In the genomic region with DNA sequence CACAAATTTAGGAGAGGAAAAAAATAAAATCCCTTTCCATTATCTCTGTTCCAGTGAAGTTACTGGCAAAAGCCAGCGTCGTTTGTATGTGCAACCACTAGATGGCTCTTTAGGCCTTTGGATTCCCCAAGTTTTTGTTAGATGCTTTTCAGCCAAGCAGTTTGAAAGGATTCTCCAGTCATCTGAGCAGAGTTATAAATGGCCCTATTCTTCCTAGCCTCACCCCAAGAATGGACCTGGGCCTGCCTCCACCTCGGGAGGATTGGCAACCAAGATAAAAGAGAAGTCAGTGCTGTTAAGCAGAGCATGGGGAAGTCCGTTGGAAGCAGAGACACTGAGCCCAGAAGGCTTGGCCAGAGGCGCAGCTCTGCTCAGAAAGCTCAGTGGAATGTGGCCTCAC, we compare ENCODE assay signal across 8 cellular contexts. TPM values are rescaled to one million over a fixed set of nuclear protein-coding genes. Genes with fewer than 3 reads are reported as not detected.
DNase-seq lines count a peak whose midpoint lies in the region; ATAC-seq, FAIRE-seq and TF ChIP-seq lines count a peak whose summit lies in the region.

No MANE protein-coding gene starts in this region.

- CTCF ChIA-PET in activated naive CD4-positive, alpha-beta T cell treated with anti-CD3 and anti-CD28 coated beads for 36 hours (lab: Charles Lee): interaction anchor here (0.7 to 4.9 kb wide), 19 partner anchors 9 to 1098 kb away, joined by 3 to 29 read pairs (median 4); no protein-coding TSS in a partner anchor
- CTCF ChIA-PET in GM12878 (lab: Yijun Ruan, JAX): interaction anchor here (0.7 to 4.6 kb wide), 19 partner anchors 10 to 1102 kb away, joined by 3 to 18 read pairs (median 6); no protein-coding TSS in a partner anchor
- CTCF ChIA-PET in activated CD4-positive, alpha-beta memory T cell treated with anti-CD3 and anti-CD28 coated beads, Interleukin-2, amount 10 ng/mL, durations not matched to agents 7 days and 5 days (lab: Charles Lee): interaction anchor here (1.2 to 1.5 kb wide), 4 partner anchors 9 to 57 kb away, joined by 3 to 6 read pairs (median 4); a partner anchor contains a TSS

- SMC1A ChIA-PET in GM12878 (lab: Charles Lee; ENCODE audit: uncharacterized antibody, unreplicated experiment): interaction anchor here (0.6 to 1.5 kb wide), 4 partner anchors 57 to 1081 kb away, joined by 3 to 4 read pairs (median 3); no protein-coding TSS in a partner anchor

- TF ChIP-seq RAD21 in GM12878 (IDR thresholded peaks at IDR 0.05; ENCODE audit: insufficient read depth, low read depth, low read length): peak; percentile 76

- in situ Hi-C loops in GM12878 (cut with MboI): no loop called here

- no peak overlapping the region for H3K27ac Mint-ChIP-seq in activated naive CD4-positive, alpha-beta T cell treated with anti-CD3 and anti-CD28 coated beads for 36 hours
- H3K27ac Mint-ChIP-seq in activated CD4-positive, alpha-beta memory T cell treated with anti-CD3 and anti-CD28 coated beads, Interleukin-2, amount 10 ng/mL, durations not matched to agents 7 days and 5 days: no peak overlapping the region

- no peak for TF ChIP-seq POLR2A in GM12878 (IDR thresholded peaks at IDR 0.05; ENCODE audit: low read depth, low read length)

- H4K20me1 ChIP-seq in GM12878 (ENCODE audit: control insufficient read depth, insufficient read depth): no peaks in the 10 kb centered on the region

- H3K4me1 Mint-ChIP-seq in activated naive CD4-positive, alpha-beta T cell treated with anti-CD3 and anti-CD28 coated beads for 36 hours (ENCODE audit: low read depth): peaks cover 4% of the 10 kb centered on the region
- no peaks in the 10 kb centered on the region for H3K4me1 Mint-ChIP-seq in activated CD4-positive, alpha-beta memory T cell treated with anti-CD3 and anti-CD28 coated beads, Interleukin-2, amount 10 ng/mL, durations not matched to agents 7 days and 5 days

- no peak overlapping the region for H3K4me3 ChIP-seq in GM12878

- H3K9me3 Mint-ChIP-seq in activated naive CD4-positive, alpha-beta T cell treated with anti-CD3 and anti-CD28 coated beads for 36 hours: no peaks in the 10 kb centered on the region
- no peaks in the 10 kb centered on the region for H3K9me3 Mint-ChIP-seq in activated CD4-positive, alpha-beta memory T cell treated with anti-CD3 and anti-CD28 coated beads, Interleukin-2, amount 10 ng/mL, durations not matched to agents 7 days and 5 days

- no peak for TF ChIP-seq EP300 in GM12878 (IDR thresholded peaks at IDR 0.05; ENCODE audit: borderline replicate concordance in 1 of 2, control insufficient read depth in 1 of 2, low read depth in 2 of 2, low read length in 2 of 2)

- no peaks in the 10 kb centered on the region for H3K79me2 ChIP-seq in GM12878 (ENCODE audit: control insufficient read depth, insufficient read depth, low read length)

- H3K9me3 ChIP-seq in GM12878 (replicated peaks; ENCODE audit: control insufficient read depth, insufficient read depth, low read length): no peaks in the 10 kb centered on the region

- peak; percentile 72 to 75 (median 73) for TF ChIP-seq CTCF in GM12878 (IDR thresholded peaks at IDR 0.05 in 2 of 3, conservative IDR thresholded peaks at IDR 0.05 in 1 of 3; ENCODE audit: control insufficient read depth in 2 of 3, extremely low read depth in 1 of 3, insufficient read depth in 1 of 3, low read depth in 3 of 3, low read length in 3 of 3)

- H3K36me3 Mint-ChIP-seq in activated naive CD4-positive, alpha-beta T cell treated with anti-CD3 and anti-CD28 coated beads for 36 hours (ENCODE audit: low read depth): no peaks in the 10 kb centered on the region
- H3K36me3 Mint-ChIP-seq in activated CD4-positive, alpha-beta memory T cell treated with anti-CD3 and anti-CD28 coated beads, Interleukin-2, amount 10 ng/mL, durations not matched to agents 7 days and 5 days (ENCODE audit: low read depth): no peaks in the 10 kb centered on the region

- H3K4me2 ChIP-seq in GM12878 (ENCODE audit: control insufficient read depth, insufficient read depth): no peak overlapping the region

- no peak overlapping the region for H2AFZ ChIP-seq in GM12878 (ENCODE audit: control insufficient read depth, low read depth, low read length)

- no peaks in the 10 kb centered on the region for H3K4me1 ChIP-seq in GM12878 (ENCODE audit: control insufficient read depth, insufficient read depth, low read length)

- intact Hi-C loops in activated naive CD4-positive, alpha-beta T cell treated with anti-CD3 and anti-CD28 coated beads for 36 hours (cut with micrococcal nuclease): loop anchor here (1.0 to 5.0 kb wide), 6 partner anchors 146 to 1102 kb away; a partner anchor contains a TSS
- intact Hi-C loops in GM12878 (cut with micrococcal nuclease; ENCODE audit: unreplicated experiment): loop anchor here (1.0 to 5.0 kb wide), 2 partner anchors 146 to 1104 kb away; no protein-coding TSS in a partner anchor

- peak; percentile 87 for FAIRE-seq in GM12878 (lab: Jason Lieb, UNC)

- BruUV-seq in GM12878 (replicated peaks; lab: Mats Ljungman, UMichigan): no TSS peak

- H3K9ac ChIP-seq in GM12878 (ENCODE audit: control insufficient read depth, insufficient read depth, low read length): no peak overlapping the region

- RAD21 ChIA-PET in GM12878 (lab: Charles Lee; ENCODE audit: unreplicated experiment): interaction anchor here (1.2 to 1.7 kb wide), 2 partner anchors 34 to 149 kb away, joined by 4 read pairs; no protein-coding TSS in a partner anchor

- ATAC-seq in HG02678 (IDR thresholded peaks at IDR 0.05; ENCODE audit: unreplicated experiment) (peak; percentile 59), GM12878 (peak; percentile 75)
- ATAC-seq in stimulated activated naive CD8-positive, alpha-beta T cell treated with anti-CD3 and anti-CD28 coated beads, Interleukin-15, Interleukin-2, amounts not matched to agents 100 U/mL and 50 U/mL, for 24 hours: peak; percentile 40

- no peaks in the 10 kb centered on the region for H3K27me3 ChIP-seq in GM12878 (replicated peaks in 1 of 2; ENCODE audit: control insufficient read depth in 2 of 2, insufficient read depth in 2 of 2, low read length in 1 of 2)

- no peaks in the 10 kb centered on the region for H3K36me3 ChIP-seq in GM12878 (ENCODE audit: control insufficient read depth in 2 of 2, insufficient read depth in 2 of 2, low read length in 1 of 2)

- H3K4me3 Mint-ChIP-seq in activated naive CD4-positive, alpha-beta T cell treated with anti-CD3 and anti-CD28 coated beads for 36 hours: no peak overlapping the region
- H3K4me3 Mint-ChIP-seq in activated CD4-positive, alpha-beta memory T cell treated with anti-CD3 and anti-CD28 coated beads, Interleukin-2, amount 10 ng/mL, durations not matched to agents 7 days and 5 days: no peak overlapping the region

- no peak overlapping the region for H3K27ac ChIP-seq in GM12878 (ENCODE audit: control insufficient read depth, insufficient read depth)

- POLR2A ChIA-PET in GM12878 (lab: Charles Lee): no interaction called here
- POLR2A ChIA-PET in activated CD4-positive, alpha-beta memory T cell treated with anti-CD3 and anti-CD28 coated beads, Interleukin-2, amount 10 ng/mL, durations not matched to agents 7 days and 5 days (lab: Charles Lee): interaction anchor here (0.6 kb wide), 1 partner anchor 23 kb away, joined by 4 read pairs; no protein-coding TSS in a partner anchor

- DNase-seq in activated naive CD4-positive, alpha-beta T cell treated with anti-CD3 and anti-CD28 coated beads for 36 hours: peak; percentile 44
- no peak for DNase-seq in activated naive CD4-positive, alpha-beta T cell (lab: John Stamatoyannopoulos, UW)
- DNase-seq in NCI-H526 (lab: John Stamatoyannopoulos, UW): peak; percentile 14 to 79
- no peak for DNase-seq in GM12878 (ENCODE audit: low read depth, low spot score)
- DNase-seq in iPS-NIHi7 (ENCODE audit: extremely low spot score): peak; percentile 69
- peak; percentile 9 for DNase-seq in stimulated activated naive CD8-positive, alpha-beta T cell treated with anti-CD3 and anti-CD28 coated beads, Interleukin-15, Interleukin-2, amounts not matched to agents 100 U/mL and 50 U/mL, for 24 hours
- DNase-seq in activated CD4-positive, alpha-beta memory T cell treated with anti-CD3 and anti-CD28 coated beads, Interleukin-2, amount 10 ng/mL, durations not matched to agents 7 days and 5 days: no peak

- H3K27me3 Mint-ChIP-seq in activated naive CD4-positive, alpha-beta T cell treated with anti-CD3 and anti-CD28 coated beads for 36 hours (ENCODE audit: low read depth): no peaks in the 10 kb centered on the region
- H3K27me3 Mint-ChIP-seq in activated CD4-positive, alpha-beta memory T cell treated with anti-CD3 and anti-CD28 coated beads, Interleukin-2, amount 10 ng/mL, durations not matched to agents 7 days and 5 days: peaks cover under 1% of the 10 kb centered on the region

- 33% methylated on average over 5 of the region's 5 CpGs for WGBS in GM12878 (ENCODE audit: insufficient coverage, insufficient replicate concordance, low lambda C conversion rate, missing lambda C conversion rate)

TF ChIP-seq in GM12878, 131 proteins besides CTCF, POLR2A, EP300 and RAD21:
- TF ChIP-seq YBX1 (IDR thresholded peaks at IDR 0.05): no peak
- TF ChIP-seq ZNF207 (IDR thresholded peaks at IDR 0.05; ENCODE audit: borderline replicate concordance): 0 out of 2 replicates have a peak, but pooled peaks have one; percentile 31
- peak; percentile 57; the same call in 1 of the 2 replicates for TF ChIP-seq SMC3 (IDR thresholded peaks at IDR 0.05; ENCODE audit: borderline replicate concordance, low read length)

RNA-seq across cellular contexts. Expression of a gene that starts 15.4 kb away (rescaled TPM):
- total RNA-seq in activated naive CD4-positive, alpha-beta T cell treated with anti-CD3 and anti-CD28 coated beads for 36 hours: not detected
- not detected in 2 replicates for total RNA-seq in GM12878 (2013; cell fraction: nucleolus; rRNA removed)
- not detected in 2 replicates for total RNA-seq in GM12878 (2014; rRNA removed)
- total RNA-seq in GM12878 (2014; rRNA removed; fragmentation: Illumina TruSeq; extraction: Trizol): not detected in 2 replicates
- not detected in 2 replicates for total RNA-seq in GM12878 (2021)
- not detected for polyA plus RNA-seq in GM12878 (2011; ENCODE audit: low read depth)
- not detected in 2 replicates for polyA plus RNA-seq in GM12878 (2011; rRNA removed)
- not detected in 2 replicates for polyA plus RNA-seq in GM12878 (2011; cell fraction: cytosol; rRNA removed)
- polyA plus RNA-seq in GM12878 (2011; cell fraction: nucleus; rRNA removed): not detected in 2 replicates
- not detected in 2 replicates for polyA plus RNA-seq in GM12878 (2012)
- not detected in 2 replicates for polyA plus RNA-seq in GM12878 (2014; fragmentation: Illumina TruSeq; extraction: Trizol)
- polyA plus RNA-seq in GM12878 (2014; fragmentation: Nextera tagmentation; extraction: Ambion mirVana): not detected
- polyA plus RNA-seq in GM12878 (2014; rRNA removed): not detected in 2 replicates
- polyA plus RNA-seq in GM12878 (2016; fragmentation: Nextera tagmentation; extraction: Ambion mirVana): not detected
- polyA minus RNA-seq in GM12878 (2011; rRNA and poly(A)+ RNA removed): not detected in 2 replicates
- not detected in 2 replicates for polyA minus RNA-seq in GM12878 (2011; cell fraction: cytosol; rRNA and poly(A)+ RNA removed)
- polyA minus RNA-seq in GM12878 (2011; cell fraction: nucleus; rRNA and poly(A)+ RNA removed): not detected in 2 replicates
- total RNA-seq in activated CD4-positive, alpha-beta memory T cell treated with anti-CD3 and anti-CD28 coated beads, Interleukin-2, amount 10 ng/mL, durations not matched to agents 7 days and 5 days: not detected

Comparison
In these comparisons a context has a peak if more than half of its experiments do, and no peak if none do; other contexts are left out.
1. DNase-seq: peak in activated naive CD4-positive, alpha-beta T cell treated with anti-CD3 and anti-CD28 coated beads for 36 hours (single experiment), NCI-H526 (2 of 2), iPS-NIHi7 (single experiment) and stimulated activated naive CD8-positive, alpha-beta T cell treated with anti-CD3 and anti-CD28 coated beads, Interleukin-15, Interleukin-2, amounts not matched to agents 100 U/mL and 50 U/mL, for 24 hours (single experiment); none in activated naive CD4-positive, alpha-beta T cell (0 of 4), GM12878 (single experiment) and activated CD4-positive, alpha-beta memory T cell treated with anti-CD3 and anti-CD28 coated beads, Interleukin-2, amount 10 ng/mL, durations not matched to agents 7 days and 5 days (single experiment).
2. Peak in every context shown above with its lines, with median percentiles within 50 percentile points of each other: ATAC-seq.